In the genomic region with DNA sequence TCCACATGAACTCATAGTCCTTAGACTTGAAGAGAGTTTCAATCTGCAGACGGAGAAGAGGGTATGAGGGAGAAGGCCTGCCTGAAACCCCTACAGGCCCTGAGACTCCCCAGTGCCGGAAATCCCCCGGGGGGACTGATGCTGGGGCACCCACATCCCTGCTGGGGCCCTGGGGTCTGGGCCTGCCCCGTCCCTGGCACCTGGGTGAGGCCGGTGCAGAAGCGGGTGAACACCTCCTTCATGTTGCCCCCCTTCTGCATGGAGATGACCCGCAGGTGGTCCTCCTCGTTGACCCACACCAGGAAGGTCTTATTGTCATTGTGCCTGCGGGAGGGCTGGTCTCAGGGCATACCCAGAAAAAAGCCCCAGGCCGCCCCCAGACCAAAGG, we compare ENCODE assay signal across 9 cellular contexts. TPM values are rescaled to one million over a fixed set of nuclear protein-coding genes. Genes with fewer than 3 reads are reported as not detected.
A peak's percentile ranks its signal among the peaks of the same experiment; 100 is the strongest.
DNase-seq lines count a peak whose midpoint lies in the region; ATAC-seq, FAIRE-seq and TF ChIP-seq lines count a peak whose summit lies in the region.
"Had no signal": no experiment of that assay in that cellular context is flagged by ENCODE, and none has a peak within 500 bp of the region (broad histone marks: within the 10 kb centered on the region; RNA-seq: fewer than 3 reads in every experiment).

No MANE protein-coding gene starts in this region.

- ATAC-seq in A549 (no peak), GM18870 (IDR thresholded peaks at IDR 0.05; ENCODE audit: unreplicated experiment) (no peak), HG03432 (IDR thresholded peaks at IDR 0.05; ENCODE audit: unreplicated experiment) (no peak)

- no peak overlapping the region for H2AFZ ChIP-seq in neural cell (ENCODE audit: low read depth, low read length)

- peak overlapping the region; percentile 52 to 81 for H3K9ac ChIP-seq in colonic mucosa (ENCODE audit: low read depth in 2 of 2, low read length in 2 of 2)
- peak overlapping the region; percentile 97 for H3K9ac ChIP-seq in neural cell (ENCODE audit: low read length)

- H3K79me2 ChIP-seq in neural cell (replicated peaks; ENCODE audit: insufficient read depth, low read length) = peaks cover 16% of the 10 kb centered on the region

- no peak for TF ChIP-seq CTCF in A549 (IDR thresholded peaks at IDR 0.05)
- no peak for TF ChIP-seq CTCF in colonic mucosa (IDR thresholded peaks at IDR 0.05)
- TF ChIP-seq CTCF in neural cell (IDR thresholded peaks at IDR 0.05; ENCODE audit: poor library complexity, severe bottlenecking) = no peak

- no peaks in the 10 kb centered on the region for H3K9me2 ChIP-seq in neural cell (ENCODE audit: insufficient read depth, low read length)

- DNase-seq in A549 (ENCODE audit: low read depth in 1 of 2, low spot score in 1 of 2) (no peak), colonic mucosa (no peak), GF-D8 (lab: John Stamatoyannopoulos, UW) (no peak), COLO829 (ENCODE audit: low spot score) (no peak)
- no peak for DNase-seq in Jurkat, Clone E6-1 (ENCODE audit: low read depth, low spot score)
- DNase-seq: occipital lobe had no signal

- no peak for FAIRE-seq in A549 (lab: Jason Lieb, UNC)

- POLR2A ChIA-PET in A549 (lab: Yijun Ruan, JAX) = no interaction called here

- H3K4me3 ChIP-seq in A549 (no peak overlapping the region), colonic mucosa (peak overlapping the region; percentile 57), neural cell (ENCODE audit: low read length) (peak overlapping the region; percentile 91)
- peak overlapping the region; percentile 56; the same call in 1 of the 2 replicates for H3K4me3 ChIP-seq in Jurkat, Clone E6-1 (ENCODE audit: low read length)

- CTCF ChIA-PET in A549 (lab: Yijun Ruan, JAX) = interaction anchor here (1.2 to 10.0 kb wide), 6 partner anchors 10 to 254 kb away, joined by 3 to 489 read pairs (median 56); a partner anchor contains a TSS

- TF ChIP-seq EP300 in A549 (IDR thresholded peaks at IDR 0.05) (no peak), neural cell (conservative IDR thresholded peaks at IDR 0.05; ENCODE audit: poor library complexity, severe bottlenecking) (no peak)

- TF ChIP-seq POLR2A in A549 (IDR thresholded peaks at IDR 0.05; ENCODE audit: low read length) = no peak

- H3F3A ChIP-seq in neural cell (ENCODE audit: insufficient read depth, low read length, poor library complexity, severe bottlenecking) = no peaks in the 10 kb centered on the region

- no peaks in the 10 kb centered on the region for H3K9me3 ChIP-seq in A549
- H3K9me3 ChIP-seq in colonic mucosa = no peaks in the 10 kb centered on the region
- H3K9me3 ChIP-seq in neural cell (ENCODE audit: low read length) = no peaks in the 10 kb centered on the region

- H3K4me1 ChIP-seq in A549 (peaks cover 51% of the 10 kb centered on the region), colonic mucosa (peaks cover 14% of the 10 kb centered on the region)

- H3K27me3 ChIP-seq in colonic mucosa = no peaks in the 10 kb centered on the region
- no peaks in the 10 kb centered on the region for H3K27me3 ChIP-seq in neural cell (ENCODE audit: insufficient read depth, low read depth, low read length)

- H3K36me3 ChIP-seq in colonic mucosa (no peaks in the 10 kb centered on the region), neural cell (ENCODE audit: insufficient read depth, low read length) (peaks cover 7% of the 10 kb centered on the region)

- peak overlapping the region; percentile 100 for H3K4me2 ChIP-seq in A549
- peak overlapping the region; percentile 44 for H3K4me2 ChIP-seq in neural cell (ENCODE audit: low read length)

- peaks cover 19% of the 10 kb centered on the region for H4K20me1 ChIP-seq in neural cell (ENCODE audit: insufficient read depth)

- TF ChIP-seq RAD21 in A549 (conservative IDR thresholded peaks at IDR 0.05 in 1 of 2, IDR thresholded peaks at IDR 0.05 in 1 of 2) (no peak), neural cell (conservative IDR thresholded peaks at IDR 0.05) (no peak)

- WGBS in A549 (ENCODE audit: missing lambda C conversion rate) = 92% methylated on average over 9 of the region's 10 CpGs

- intact Hi-C loops in colonic mucosa (cut with DNase I) = no loop called here

- H3K27ac ChIP-seq in A549 = peak overlapping the region in 1 of 2 experiments; percentile 88; a peak in 2 of 6 replicates
- peak overlapping the region; percentile 59 for H3K27ac ChIP-seq in colonic mucosa
- H3K27ac ChIP-seq in neural cell (ENCODE audit: low read length) = peak overlapping the region; percentile 90

TF ChIP-seq in A549, 52 proteins besides CTCF, POLR2A, EP300 and RAD21 (continues in another document):
- TF ChIP-seq RCOR1 (IDR thresholded peaks at IDR 0.05; ENCODE audit: low read depth, low read length) = no peak
- no peak for TF ChIP-seq HOXB5 (CRISPR knock-in tag; IDR thresholded peaks at IDR 0.05)
- no peak for TF ChIP-seq HOXA7 (CRISPR knock-in tag; IDR thresholded peaks at IDR 0.05)
- TF ChIP-seq JUN (IDR thresholded peaks at IDR 0.05) = no peak
- TF ChIP-seq ZSCAN20 (CRISPR knock-in tag; IDR thresholded peaks at IDR 0.05) = no peak
- TF ChIP-seq, protein P1, sequence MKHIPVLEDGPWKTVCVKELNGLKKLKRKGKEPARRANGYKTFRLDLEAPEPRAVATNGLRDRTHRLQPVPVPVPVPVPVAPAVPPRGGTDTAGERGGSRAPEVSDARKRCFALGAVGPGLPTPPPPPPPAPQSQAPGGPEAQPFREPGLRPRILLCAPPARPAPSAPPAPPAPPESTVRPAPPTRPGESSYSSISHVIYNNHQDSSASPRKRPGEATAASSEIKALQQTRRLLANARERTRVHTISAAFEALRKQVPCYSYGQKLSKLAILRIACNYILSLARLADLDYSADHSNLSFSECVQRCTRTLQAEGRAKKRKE (CRISPR knock-in tag; IDR thresholded peaks at IDR 0.05; ENCODE audit: low read depth) = no peak
- no peak for TF ChIP-seq ZC3H11A (IDR thresholded peaks at IDR 0.05)
- no peak for TF ChIP-seq RFX5 (IDR thresholded peaks at IDR 0.05)
- no peak for TF ChIP-seq POLR2AphosphoS2 (conservative IDR thresholded peaks at IDR 0.05; ENCODE audit: low read length)

TF ChIP-seq in neural cell, 6 proteins besides CTCF, POLR2A, EP300 and RAD21 (continues in another document):
- no peak for TF ChIP-seq MXI1 (conservative IDR thresholded peaks at IDR 0.05; ENCODE audit: poor library complexity, severe bottlenecking)

RNA-seq across cellular contexts. Expression of a gene that starts 2.4 kb away (rescaled TPM):
- polyA plus RNA-seq in A549 (2011; rRNA removed) (39.4 and 52.3 TPM in 2 replicates), A549 (2017; fragmentation: RNase III; extraction: RNeasy Plus Mini Kit Qiagen cat#74134 plus additional on column Dnase treatment) (63.6 to 79.8 TPM (median 72.0 TPM) in 3 replicates), neural cell (918 and 1,148 TPM in 2 replicates)
- polyA plus RNA-seq in A549 (2012; cell fraction: cytosol; rRNA removed) = 209 and 212 TPM in 2 replicates
- 253 and 407 TPM in 2 replicates for polyA plus RNA-seq in A549 (2012; cell fraction: nucleus; rRNA removed)
- 13.0 and 19.4 TPM in 2 replicates for polyA minus RNA-seq in A549 (2011; rRNA and poly(A)+ RNA removed)
- 89.9 TPM for polyA plus RNA-seq in Jurkat, Clone E6-1 (2012; ENCODE audit: insufficient read depth, insufficient read length)
- total RNA-seq in colonic mucosa = 1,000 to 10,000 TPM; 1,501 to 4,641 TPM
- polyA minus RNA-seq in neural cell = 398 and 444 TPM in 2 replicates

RNA-seq across cellular contexts. Expression of a gene that starts 8.7 kb away (rescaled TPM):
- polyA plus RNA-seq in A549 (2011; rRNA removed) (8.3 TPM in 2 replicates), A549 (2017; fragmentation: RNase III; extraction: RNeasy Plus Mini Kit Qiagen cat#74134 plus additional on column Dnase treatment) (19.3 to 20.5 TPM (median 19.4 TPM) in 3 replicates), neural cell (8.2 and 10.2 TPM in 2 replicates)
- 27.2 and 40.2 TPM in 2 replicates for polyA plus RNA-seq in A549 (2012; cell fraction: cytosol; rRNA removed)
- polyA plus RNA-seq in A549 (2012; cell fraction: nucleus; rRNA removed) = 56.6 and 72.3 TPM in 2 replicates
- 7.1 and 8.4 TPM in 2 replicates for polyA minus RNA-seq in A549 (2011; rRNA and poly(A)+ RNA removed)
- polyA plus RNA-seq in Jurkat, Clone E6-1 (2012; ENCODE audit: insufficient read depth, insufficient read length) = 12.1 TPM
- 10 to 100 TPM in 1 of 2 donors, 1 to 10 TPM in 1; 10.0 to 17.8 TPM for total RNA-seq in colonic mucosa
- 5.9 and 6.8 TPM in 2 replicates for polyA minus RNA-seq in neural cell

RNA-seq across cellular contexts. Expression of a gene that starts 42.2 kb away (rescaled TPM):
- polyA plus RNA-seq in A549 (2011; rRNA removed) (20.4 and 20.8 TPM in 2 replicates), A549 (2017; fragmentation: RNase III; extraction: RNeasy Plus Mini Kit Qiagen cat#74134 plus additional on column Dnase treatment) (23.8 to 25.4 TPM (median 24.8 TPM) in 3 replicates), neural cell (25.5 and 27.2 TPM in 2 replicates)
- polyA plus RNA-seq in A549 (2012; cell fraction: cytosol; rRNA removed) = 4.7 and 5.6 TPM in 2 replicates
- 2.6 and 4.8 TPM in 2 replicates for polyA plus RNA-seq in A549 (2012; cell fraction: nucleus; rRNA removed)
- 16.9 and 19.1 TPM in 2 replicates for polyA minus RNA-seq in A549 (2011; rRNA and poly(A)+ RNA removed)
- 25.5 TPM for polyA plus RNA-seq in Jurkat, Clone E6-1 (2012; ENCODE audit: insufficient read depth, insufficient read length)
- 10 to 100 TPM; 26.8 to 29.7 TPM for total RNA-seq in colonic mucosa
- polyA minus RNA-seq in neural cell = 53.6 and 58.3 TPM in 2 replicates

RNA-seq across cellular contexts. Expression of a gene that starts 42.5 kb away (rescaled TPM):
- polyA plus RNA-seq in A549 (2011; rRNA removed) (23.2 and 29.8 TPM in 2 replicates), A549 (2017; fragmentation: RNase III; extraction: RNeasy Plus Mini Kit Qiagen cat#74134 plus additional on column Dnase treatment) (32.1 to 38.2 TPM (median 34.9 TPM) in 3 replicates), neural cell (86.5 and 169 TPM in 2 replicates)
- 11.0 and 14.3 TPM in 2 replicates for polyA plus RNA-seq in A549 (2012; cell fraction: cytosol; rRNA removed)
- 5.5 and 5.6 TPM in 2 replicates for polyA plus RNA-seq in A549 (2012; cell fraction: nucleus; rRNA removed)
- 3.6 and 4.1 TPM in 2 replicates for polyA minus RNA-seq in A549 (2011; rRNA and poly(A)+ RNA removed)
- 23.9 TPM for polyA plus RNA-seq in Jurkat, Clone E6-1 (2012; ENCODE audit: insufficient read depth, insufficient read length)
- total RNA-seq in colonic mucosa = 10 to 100 TPM; 37.1 to 41.5 TPM
- 36.3 and 39.6 TPM in 2 replicates for polyA minus RNA-seq in neural cell
